Comparison of ENCODE assay signal across 18 cellular contexts in genomic region chr10:75904499-75905283, GRCh38.
DNase-seq lines count a peak whose midpoint lies in the region; ATAC-seq and TF ChIP-seq lines count a peak whose summit lies in the region.
"Had no signal": no experiment of that assay in that cellular context is flagged by ENCODE, and none has a peak within 500 bp of the region (broad histone marks: within the 10 kb centered on the region; RNA-seq: fewer than 3 reads in every experiment).

No MANE protein-coding gene starts in this region.

- H3K36me3 ChIP-seq in ectodermal cell (ENCODE audit: control insufficient read depth, insufficient read depth, low read length): no peaks in the 10 kb centered on the region
- H3K36me3 ChIP-seq: BLaER1, heart left ventricle, Peyer's patch had no signal

- H3K36me3 Mint-ChIP-seq in neural crest cell (ENCODE audit: low read depth): no peaks in the 10 kb centered on the region
- H3K36me3 Mint-ChIP-seq: stimulated activated memory B cell treated with anti-CD40 and anti-IgM and Interleukin-4, amounts not matched to agents 10 μg/mL and 1 μg/mL and 100 μg/mL, for 72 hours had no signal

- H3K9me3 ChIP-seq in ectodermal cell (ENCODE audit: control insufficient read depth, low read length): no peaks in the 10 kb centered on the region
- H3K9me3 ChIP-seq: BLaER1, heart left ventricle, mucosa of descending colon, Peyer's patch had no signal

- whole genome bisulfite sequencing in ectodermal cell, 2 experiments: 85 to 89% methylated on average over 15 of the region's 15 CpGs

- no peak overlapping the region for H3K4me3 ChIP-seq in ectodermal cell (ENCODE audit: insufficient read depth, low read depth, low read length)
- H3K4me3 ChIP-seq: BLaER1, mucosa of descending colon, Peyer's patch, skin epidermis had no signal

- H3K9me3 Mint-ChIP-seq in neural crest cell: no peaks in the 10 kb centered on the region
- H3K9me3 Mint-ChIP-seq in stimulated activated naive CD8-positive, alpha-beta T cell treated with anti-CD3 and anti-CD28 coated beads, Interleukin-15, amount 100 ng/mL, for 72 hours: no peaks in the 10 kb centered on the region
- H3K9me3 Mint-ChIP-seq: activated CD4-positive, alpha-beta memory T cell treated with anti-CD3 and anti-CD28 coated beads, Interleukin-2, amount 10 ng/mL, durations not matched to agents 7 days and 5 days; stimulated activated memory B cell treated with anti-CD40 and anti-IgM and Interleukin-4, amounts not matched to agents 10 μg/mL and 1 μg/mL and 100 μg/mL, for 72 hours had no signal

- H3K27me3 Mint-ChIP-seq in neural crest cell (ENCODE audit: low read depth): no peaks in the 10 kb centered on the region
- peaks cover 35% of the 10 kb centered on the region for H3K27me3 Mint-ChIP-seq in stimulated activated naive CD8-positive, alpha-beta T cell treated with anti-CD3 and anti-CD28 coated beads, Interleukin-15, amount 100 ng/mL, for 72 hours
- H3K27me3 Mint-ChIP-seq: stimulated activated memory B cell treated with anti-CD40 and anti-IgM and Interleukin-4, amounts not matched to agents 10 μg/mL and 1 μg/mL and 100 μg/mL, for 72 hours had no signal

- H3K27me3 ChIP-seq in ectodermal cell (ENCODE audit: control insufficient read depth, insufficient read depth, low read length, poor library complexity, severe bottlenecking): no peaks in the 10 kb centered on the region
- H3K27me3 ChIP-seq: BLaER1, heart left ventricle, Peyer's patch had no signal

- H3K4me1 ChIP-seq in ectodermal cell (ENCODE audit: control insufficient read depth, insufficient read depth, low read length): peaks cover 21% of the 10 kb centered on the region
- H3K4me1 ChIP-seq: BLaER1, Peyer's patch had no signal

- H3K4me1 Mint-ChIP-seq in neural crest cell: peaks cover 21% of the 10 kb centered on the region
- H3K4me1 Mint-ChIP-seq in stimulated activated naive CD8-positive, alpha-beta T cell treated with anti-CD3 and anti-CD28 coated beads, Interleukin-15, amount 100 ng/mL, for 72 hours: no peaks in the 10 kb centered on the region
- H3K4me1 Mint-ChIP-seq: activated CD4-positive, alpha-beta memory T cell treated with anti-CD3 and anti-CD28 coated beads, Interleukin-2, amount 10 ng/mL, durations not matched to agents 7 days and 5 days; stimulated activated memory B cell treated with anti-CD40 and anti-IgM and Interleukin-4, amounts not matched to agents 10 μg/mL and 1 μg/mL and 100 μg/mL, for 72 hours had no signal

- no peak for ATAC-seq in stimulated activated naive CD8-positive, alpha-beta T cell treated with anti-CD3 and anti-CD28 coated beads, Interleukin-15, amount 100 ng/mL, for 72 hours
- ATAC-seq in GM18909 (IDR thresholded peaks at IDR 0.05; ENCODE audit: poor library complexity, unreplicated experiment): no peak
- ATAC-seq: mucosa of descending colon had no signal

- no peak for TF ChIP-seq CTCF in neural crest cell (conservative IDR thresholded peaks at IDR 0.05)

- peak overlapping the region; percentile 14 for H3K4me3 Mint-ChIP-seq in neural crest cell
- no peak overlapping the region for H3K4me3 Mint-ChIP-seq in stimulated activated naive CD8-positive, alpha-beta T cell treated with anti-CD3 and anti-CD28 coated beads, Interleukin-15, amount 100 ng/mL, for 72 hours
- H3K4me3 Mint-ChIP-seq: activated CD4-positive, alpha-beta memory T cell treated with anti-CD3 and anti-CD28 coated beads, Interleukin-2, amount 10 ng/mL, durations not matched to agents 7 days and 5 days; stimulated activated memory B cell treated with anti-CD40 and anti-IgM and Interleukin-4, amounts not matched to agents 10 μg/mL and 1 μg/mL and 100 μg/mL, for 72 hours had no signal

- DNase-seq in HT-29 (ENCODE audit: low spot score) (peak; percentile 2), NCI-H526 (lab: John Stamatoyannopoulos, UW) (peak; percentile 21 to 38), neural crest cell (ENCODE audit: low read depth, low spot score) (no peak), T-helper 1 cell (no peak)
- DNase-seq in stimulated activated naive CD8-positive, alpha-beta T cell treated with anti-CD3 and anti-CD28 coated beads, Interleukin-15, amount 100 ng/mL, for 72 hours: no peak
- DNase-seq: activated CD4-positive, alpha-beta memory T cell treated with anti-CD3 and anti-CD28 coated beads, Interleukin-2, amount 10 ng/mL, durations not matched to agents 7 days and 5 days; activated T-cell treated with anti-CD3 and anti-CD28 coated beads, Interleukin-2, amount 50 U/mL, for 48 hours; DMS 273 treated with DMSO at 0.1 percent for 48 hours; heart left ventricle; IMR-90; mucosa of descending colon; NCI-H1048; Peyer's patch had no signal

- H3K27ac Mint-ChIP-seq in neural crest cell (ENCODE audit: unreplicated experiment): peak overlapping the region; percentile 4
- peak overlapping the region in 1 of 2 donors; percentile 7 for H3K27ac Mint-ChIP-seq in stimulated activated naive CD8-positive, alpha-beta T cell treated with anti-CD3 and anti-CD28 coated beads, Interleukin-15, amount 100 ng/mL, for 72 hours
- H3K27ac Mint-ChIP-seq: activated CD4-positive, alpha-beta memory T cell treated with anti-CD3 and anti-CD28 coated beads, Interleukin-2, amount 10 ng/mL, durations not matched to agents 7 days and 5 days; stimulated activated memory B cell treated with anti-CD40 and anti-IgM and Interleukin-4, amounts not matched to agents 10 μg/mL and 1 μg/mL and 100 μg/mL, for 72 hours had no signal

- peak overlapping the region; percentile 33 for H3K27ac ChIP-seq in ectodermal cell (ENCODE audit: insufficient read depth, low read depth, low read length, poor library complexity, severe bottlenecking)
- H3K27ac ChIP-seq: BLaER1, heart left ventricle, Peyer's patch, skin epidermis had no signal

Comparison
In these comparisons a context has a peak if more than half of its experiments do, and no peak if none do; other contexts are left out.
1. DNase-seq: peak in HT-29 (single experiment) and NCI-H526 (2 of 2); none in neural crest cell (single experiment), T-helper 1 cell (0 of 5) and stimulated activated naive CD8-positive, alpha-beta T cell treated with anti-CD3 and anti-CD28 coated beads, Interleukin-15, amount 100 ng/mL, for 72 hours (0 of 2).